7 cellular contexts compared by ENCODE assay signal in the genomic region with DNA sequence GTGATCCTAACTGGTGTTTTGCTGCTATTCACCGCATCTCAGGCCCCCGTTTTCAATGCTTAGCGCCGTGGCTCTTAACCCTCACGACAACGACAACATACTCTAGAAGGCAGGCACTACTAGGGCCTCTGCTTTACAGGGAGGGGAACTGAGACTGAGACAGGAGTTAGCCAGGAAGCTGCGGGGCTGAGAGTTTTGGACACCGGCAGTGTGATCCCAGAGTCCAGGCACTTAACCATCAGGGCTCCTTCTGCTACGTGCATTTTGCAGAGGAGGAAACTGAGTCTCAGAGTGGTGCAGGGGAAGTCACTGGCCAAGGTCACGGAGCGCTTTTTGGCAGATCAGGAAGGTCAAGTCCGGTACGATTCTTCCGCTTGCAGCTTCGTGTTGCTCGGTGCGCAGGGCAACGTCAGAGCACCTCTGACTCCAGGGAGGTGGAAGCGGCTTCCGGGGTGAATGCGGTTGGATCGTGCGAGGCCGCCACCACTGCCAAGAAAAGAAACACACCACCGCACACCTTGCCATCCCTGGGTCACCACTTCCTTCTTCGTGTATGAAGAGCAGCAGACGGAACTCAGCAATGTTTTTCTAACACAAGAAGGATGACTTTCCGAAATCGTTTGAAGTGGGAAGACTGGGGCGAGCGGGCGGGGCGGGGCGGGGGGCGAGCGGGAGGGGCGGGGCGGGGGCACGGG.
DNase-seq lines count a peak whose midpoint lies in the region; ATAC-seq and TF ChIP-seq lines count a peak whose summit lies in the region.

No MANE protein-coding gene starts in this region.

- H3K36me3 Mint-ChIP-seq in activated T-helper 17 cell treated with anti-CD3 and anti-CD28 coated beads, Interleukin-2, amount 50 U/mL, for 72 hours (ENCODE audit: low read depth) = no peaks in the 10 kb centered on the region

- H3K9me3 Mint-ChIP-seq in activated T-helper 17 cell treated with anti-CD3 and anti-CD28 coated beads, Interleukin-2, amount 50 U/mL, for 72 hours = no peaks in the 10 kb centered on the region

- peak; percentile 85 for DNase-seq in NCI-H2029 (lab: John Stamatoyannopoulos, UW)
- DNase-seq in left lung = peak; percentile 65 to 88
- DNase-seq in stimulated activated CD8-positive, alpha-beta memory T cell treated with anti-CD3 and anti-CD28 coated beads, Interleukin-7, amount 100 ng/mL, for 48 hours (ENCODE audit: extremely low read depth in 1 of 2, low read depth in 1 of 2) = peak; percentile 60 to 79
- DNase-seq in NAMALWA (ENCODE audit: low spot score) = no peak

- no peak for TF ChIP-seq CTCF in left lung (IDR thresholded peaks at IDR 0.05)

- H3K27me3 Mint-ChIP-seq in activated T-helper 17 cell treated with anti-CD3 and anti-CD28 coated beads, Interleukin-2, amount 50 U/mL, for 72 hours = peaks cover 25% of the 10 kb centered on the region

- peaks cover 3 to 13% of the 10 kb centered on the region in 2 donors for H3K27me3 ChIP-seq in left lung

- peaks cover 29% of the 10 kb centered on the region for H3K4me1 Mint-ChIP-seq in activated T-helper 17 cell treated with anti-CD3 and anti-CD28 coated beads, Interleukin-2, amount 50 U/mL, for 72 hours

- H3K36me3 ChIP-seq in left lung = no peaks in the 10 kb centered on the region

- peak overlapping the region; percentile 81 for H3K4me3 Mint-ChIP-seq in activated T-helper 17 cell treated with anti-CD3 and anti-CD28 coated beads, Interleukin-2, amount 50 U/mL, for 72 hours

- peak overlapping the region in 1 of 2 donors; percentile 2 for H3K4me3 ChIP-seq in left lung

- ATAC-seq in GM21528 (IDR thresholded peaks at IDR 0.05; ENCODE audit: low FRiP score, unreplicated experiment) (peak; percentile 78), left lung (peak; percentile 83), HG03159 (IDR thresholded peaks at IDR 0.05; ENCODE audit: unreplicated experiment) (no peak)
- peak; percentile 95 for ATAC-seq in activated T-helper 17 cell treated with anti-CD3 and anti-CD28 coated beads, Interleukin-2, amount 50 U/mL, for 72 hours (replicated peaks)

- peak overlapping the region; percentile 92 for H3K27ac Mint-ChIP-seq in activated T-helper 17 cell treated with anti-CD3 and anti-CD28 coated beads, Interleukin-2, amount 50 U/mL, for 72 hours

- H3K4me1 ChIP-seq in left lung = peaks cover 6 to 21% of the 10 kb centered on the region in 2 donors

- peak overlapping the region in 1 of 2 donors; percentile 1 for H3K27ac ChIP-seq in left lung

- H3K9me3 ChIP-seq in left lung = no peaks in the 10 kb centered on the region

- intact Hi-C loops in left lung (cut with DNase I) = no loop called here
